ENCODE assay signal across 27 cellular contexts in the genomic region with DNA sequence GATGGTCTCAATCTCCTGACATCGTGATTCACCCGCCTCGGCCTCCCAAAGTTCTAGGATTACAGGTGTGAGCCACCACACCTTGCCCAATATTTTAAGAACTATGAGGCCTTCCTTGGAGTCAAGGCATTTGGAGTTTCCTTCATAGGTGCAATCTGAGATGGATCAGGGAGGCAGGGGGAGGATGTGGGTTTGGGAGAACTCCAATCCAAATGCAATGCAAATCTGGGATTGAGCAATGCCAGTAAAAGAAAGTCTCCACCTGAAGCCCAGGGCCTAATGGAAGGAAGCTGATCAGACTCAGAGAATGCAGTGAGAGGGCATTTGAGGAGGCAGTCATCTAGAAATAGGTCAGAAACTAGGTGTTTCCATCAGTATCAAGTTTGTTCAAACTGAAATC. TPM values are rescaled to one million over a fixed set of nuclear protein-coding genes. Genes with fewer than 3 reads are reported as not detected.
DNase-seq lines count a peak whose midpoint lies in the region; ATAC-seq, FAIRE-seq and TF ChIP-seq lines count a peak whose summit lies in the region.
"Had no signal": no experiment of that assay in that cellular context is flagged by ENCODE, and none has a peak within 500 bp of the region (broad histone marks: within the 10 kb centered on the region; RNA-seq: fewer than 3 reads in every experiment).

No MANE protein-coding gene starts in this region.

- no peaks in the 10 kb centered on the region for H3K79me2 ChIP-seq in GM23248 (ENCODE audit: insufficient read depth)
- H3K79me2 ChIP-seq in PC-3 (ENCODE audit: low read length), result no peaks in the 10 kb centered on the region
- no peaks in the 10 kb centered on the region for H3K79me2 ChIP-seq in HepG2 (ENCODE audit: insufficient read depth, low read length)

- H3K36me3 ChIP-seq in GM23248 (ENCODE audit: low read depth) (no peaks in the 10 kb centered on the region), PC-3 (ENCODE audit: low read depth, low read length) (no peaks in the 10 kb centered on the region; the same call in 1 of the 2 replicates), HepG2 (replicated peaks in 1 of 2; ENCODE audit: control insufficient read depth in 1 of 2, insufficient read depth in 2 of 2, low read length in 2 of 2) (peaks cover 0 to 2% of the 10 kb centered on the region in 2 experiments; a peak in 1 of 5 replicates)

- no peak for TF ChIP-seq CTCF in PC-3 (conservative IDR thresholded peaks at IDR 0.05; ENCODE audit: low read depth, low read length)
- no peak for TF ChIP-seq CTCF in epithelial cell of esophagus (IDR thresholded peaks at IDR 0.05; ENCODE audit: insufficient read depth, low read depth, low read length, missing control alignments)
- TF ChIP-seq CTCF in HepG2 (CRISPR knock-in tag; IDR thresholded peaks at IDR 0.05), result no peak

- H3K9me3 ChIP-seq in GM23248 (ENCODE audit: low read depth), result no peaks in the 10 kb centered on the region
- no peaks in the 10 kb centered on the region for H3K9me3 ChIP-seq in PC-3 (ENCODE audit: low read length)
- no peaks in the 10 kb centered on the region for H3K9me3 ChIP-seq in HepG2 (ENCODE audit: low read length)
- H3K9me3 ChIP-seq: esophagus muscularis mucosa, heart right ventricle, mucosa of descending colon, psoas muscle had no signal

- H2AFZ ChIP-seq in GM23248 (no peak overlapping the region), PC-3 (ENCODE audit: low read length) (no peak overlapping the region), HepG2 (ENCODE audit: low read length) (no peak overlapping the region)

- H3K9ac ChIP-seq in GM23248, result no peak overlapping the region
- no peak overlapping the region for H3K9ac ChIP-seq in PC-3 (ENCODE audit: low read length)
- no peak overlapping the region for H3K9ac ChIP-seq in HepG2 (ENCODE audit: insufficient read depth, low read depth, low read length)
- H3K9ac ChIP-seq: KMS-11 had no signal

- ATAC-seq in PC-3 (peak; percentile 76), GM21381 (IDR thresholded peaks at IDR 0.05; ENCODE audit: unreplicated experiment) (no peak), HepG2 (no peak)
- ATAC-seq: heart right ventricle, mucosa of descending colon, WTC11 had no signal

- intact Hi-C loops in PC-3 (cut with micrococcal nuclease) (no loop called here), HepG2 (cut with micrococcal nuclease; ENCODE audit: unreplicated experiment) (no loop called here)

- H4K20me1 ChIP-seq in GM23248 (ENCODE audit: insufficient read depth) (no peaks in the 10 kb centered on the region), PC-3 (ENCODE audit: low read length) (no peaks in the 10 kb centered on the region), HepG2 (ENCODE audit: insufficient read depth, low read length) (no peaks in the 10 kb centered on the region)

- no peak for FAIRE-seq in HepG2 (lab: Jason Lieb, UNC)

- POLR2A ChIA-PET in PC-3 (lab: Charles Lee; ENCODE audit: unreplicated experiment), result no interaction called here
- POLR2A ChIA-PET in HepG2 (lab: Yijun Ruan, JAX), result no interaction called here

- H3K4me1 ChIP-seq in GM23248 (ENCODE audit: insufficient read depth), result peaks cover 9% of the 10 kb centered on the region; the same call in 1 of the 2 replicates
- H3K4me1 ChIP-seq in PC-3 (ENCODE audit: insufficient read depth, low read length), result peaks cover 7% of the 10 kb centered on the region; the same call in 1 of the 2 replicates
- H3K4me1 ChIP-seq in HepG2 (ENCODE audit: insufficient read depth, low read length), result no peaks in the 10 kb centered on the region
- H3K4me1 ChIP-seq: esophagus muscularis mucosa, heart right ventricle, psoas muscle had no signal

- CTCF ChIA-PET in PC-3 (lab: Charles Lee), result no interaction called here
- CTCF ChIA-PET in HepG2 (lab: Yijun Ruan, JAX; ENCODE audit: low intra/inter-chr PET ratio, low total read pairs), result no interaction called here

- 83 to 89% methylated on average over 3 of the region's 3 CpGs for WGBS in GM23248 (ENCODE audit: low coverage in 1 of 2, low lambda C conversion rate in 2 of 2, missing lambda C conversion rate in 2 of 2), 2 experiments
- WGBS in HepG2 (ENCODE audit: low lambda C conversion rate), result 87% methylated on average over 3 of the region's 3 CpGs

- H3K27ac ChIP-seq in GM23248 (no peak overlapping the region), PC-3 (ENCODE audit: low read length) (no peak overlapping the region), HepG2 (ENCODE audit: extremely low read length, insufficient read depth, low read length) (no peak overlapping the region)
- H3K27ac ChIP-seq: esophagus muscularis mucosa, heart right ventricle, KMS-11, psoas muscle had no signal

- no peak for TF ChIP-seq POLR2A in HepG2 (IDR thresholded peaks at IDR 0.05; ENCODE audit: insufficient read depth in 1 of 2, low read depth in 2 of 2, low read length in 2 of 2)

- H3K4me3 ChIP-seq in GM23248, result no peak overlapping the region
- H3K4me3 ChIP-seq in PC-3 (ENCODE audit: low read length), result no peak overlapping the region
- H3K4me3 ChIP-seq in epithelial cell of esophagus (ENCODE audit: low read length), result no peak overlapping the region
- H3K4me3 ChIP-seq in HepG2 (replicated peaks in 1 of 3; ENCODE audit: insufficient read depth in 1 of 3, low read depth in 2 of 3, low read length in 3 of 3), result no peak overlapping the region
- H3K4me3 ChIP-seq: esophagus muscularis mucosa, heart right ventricle, mucosa of descending colon, psoas muscle had no signal

- H3K9me2 ChIP-seq in GM23248 (ENCODE audit: insufficient read depth) (no peaks in the 10 kb centered on the region), PC-3 (replicated peaks; ENCODE audit: low read length) (no peaks in the 10 kb centered on the region)

- H3K4me2 ChIP-seq in GM23248 (ENCODE audit: unreplicated experiment) (no peak overlapping the region), PC-3 (ENCODE audit: low read length) (no peak overlapping the region), HepG2 (ENCODE audit: low read depth, low read length) (no peak overlapping the region)
- H3K4me2 ChIP-seq: KMS-11 had no signal

- H3K27me3 ChIP-seq in GM23248 (replicated peaks; ENCODE audit: insufficient read depth) (no peaks in the 10 kb centered on the region), PC-3 (ENCODE audit: low read length) (no peaks in the 10 kb centered on the region), HepG2 (ENCODE audit: control insufficient read depth in 1 of 2, insufficient read depth in 2 of 2, low read length in 2 of 2) (no peaks in the 10 kb centered on the region)
- H3K27me3 ChIP-seq: esophagus muscularis mucosa, heart right ventricle had no signal

- no peak for TF ChIP-seq RAD21 in HepG2 (CRISPR knock-in tag; IDR thresholded peaks at IDR 0.05)

- BruUV-seq in PC-3 (replicated peaks; lab: Mats Ljungman, UMichigan) (no TSS peak), HepG2 (replicated peaks; lab: Mats Ljungman, UMichigan) (no TSS peak)

- in situ Hi-C loops in GM23248 (cut with MboI), result no loop called here
- in situ Hi-C loops in HepG2 (cut with HindIII; ENCODE audit: extremely low pct_ligation_motif_present, low pct_unique_long_range_greater_than_20kb), result no loop called here

- no peaks in the 10 kb centered on the region for H3F3A ChIP-seq in GM23248 (ENCODE audit: insufficient read depth)
- H3F3A ChIP-seq in PC-3 (ENCODE audit: low read length, unreplicated experiment), result no peaks in the 10 kb centered on the region

- peak; percentile 51 for DNase-seq in GM23248
- DNase-seq in PC-3, result peak; percentile 71
- DNase-seq in epithelial cell of esophagus (ENCODE audit: low read depth), result peak; percentile 43
- peak; percentile 41 for DNase-seq in renal cortical epithelial cell (ENCODE audit: low read depth)
- no peak for DNase-seq in stimulated activated CD4-positive, alpha-beta T cell treated with anti-CD3 and anti-CD28 coated beads, Interleukin-4, amount 100 ng/mL, for 1 hour
- no peak for DNase-seq in HepG2 (ENCODE audit: low spot score)
- no peak for DNase-seq in NCI-H1436 treated with DMSO at 0.1 percent for 48 hours (lab: John Stamatoyannopoulos, UW)
- DNase-seq: activated CD4-positive, alpha-beta memory T cell treated with anti-CD3 and anti-CD28 coated beads for 36 hours; activated gamma-delta T cell treated with Interleukin-2 at 50 U/mL for 16 hours; activated T-cell treated with anti-CD3 and anti-CD28 coated beads for 4 hours; AML-193; amniotic stem cell; CD8-positive, alpha-beta memory T cell; cerebellar nuclear complex; DMS79; effector CD4-positive, alpha-beta T cell; heart right ventricle; immature natural killer cell; mucosa of descending colon; NCI-H1092 treated with DMSO at 0.1 percent for 48 hours; NCI-H2029 treated with DMSO at 0.1 percent for 48 hours; psoas muscle; RPMI8226 had no signal

- TF ChIP-seq EP300 in HepG2 (IDR thresholded peaks at IDR 0.05; ENCODE audit: low read depth in 2 of 2, low read length in 2 of 2), result no peak
- TF ChIP-seq EP300 in HepG2 (CRISPR knock-in tag; IDR thresholded peaks at IDR 0.05; ENCODE audit: borderline replicate concordance), result no peak

TF ChIP-seq in HepG2, 621 proteins besides CTCF, POLR2A, EP300 and RAD21 (continues in another document):
- no peak for TF ChIP-seq ZNF44 (CRISPR knock-in tag; IDR thresholded peaks at IDR 0.05)

RNA-seq across cellular contexts. Expression of a gene that starts 21.2 kb away (rescaled TPM):
- 7.2 and 9.4 TPM in 2 replicates for total RNA-seq in GM23248 (2014; rRNA removed; shearing (Covaris generic))
- polyA plus RNA-seq in GM23248 (2016; fragmentation: Nextera tagmentation; extraction: Ambion mirVana) (14.6 and 15.1 TPM in 2 replicates), HepG2 (2011; rRNA removed) (1.3 and 1.4 TPM in 2 replicates)
- total RNA-seq in PC-3 (2014; rRNA removed) (2.9 and 3.1 TPM in 2 replicates), renal cortical epithelial cell (8.2 and 21.1 TPM in 2 replicates), HepG2 (2016; rRNA removed; fragmentation: Illumina TruSeq; extraction: Trizol) (3.5 and 4.4 TPM in 2 replicates)
- 1.0 and 1.6 TPM in 2 replicates for total RNA-seq in HepG2 (2016; cell fraction: cytosol; rRNA removed; fragmentation: Illumina TruSeq; extraction: Trizol; ENCODE audit: low read depth)
- 3.3 and 3.7 TPM in 2 replicates for total RNA-seq in HepG2 (2016; cell fraction: insoluble cytoplasmic fraction; rRNA removed; fragmentation: Illumina TruSeq; extraction: Trizol)
- 1.7 and 1.8 TPM in 2 replicates for total RNA-seq in HepG2 (2016; cell fraction: membrane; rRNA removed; fragmentation: Illumina TruSeq; extraction: Trizol)
- total RNA-seq in HepG2 (2016; cell fraction: nucleus; rRNA removed; fragmentation: Illumina TruSeq; extraction: Trizol), result 2.4 and 3.2 TPM in 2 replicates
- polyA plus RNA-seq in HepG2 (2011; cell fraction: cytosol; rRNA removed), result 0.91 and 1.00 TPM in 2 replicates
- 2.0 and 2.5 TPM in 2 replicates for polyA plus RNA-seq in HepG2 (2011; cell fraction: nucleus; rRNA removed)
- polyA plus RNA-seq in HepG2 (2012), result 2.3 and 2.5 TPM in 2 replicates
- polyA plus RNA-seq in HepG2 (2016; cell fraction: cytosol; fragmentation: Illumina TruSeq; extraction: Trizol; ENCODE audit: low read depth), result 1.3 and 1.4 TPM in 2 replicates
- 3.6 and 4.2 TPM in 2 replicates for polyA plus RNA-seq in HepG2 (2016; cell fraction: insoluble cytoplasmic fraction; fragmentation: Illumina TruSeq; extraction: Trizol; ENCODE audit: low read depth)
- polyA plus RNA-seq in HepG2 (2016; cell fraction: membrane; fragmentation: Illumina TruSeq; extraction: Trizol; ENCODE audit: low read depth), result 1.8 and 1.9 TPM in 2 replicates
- polyA plus RNA-seq in HepG2 (2016; cell fraction: nucleus; fragmentation: Illumina TruSeq; extraction: Trizol; ENCODE audit: insufficient read depth, low read depth), result 3.4 and 3.6 TPM in 2 replicates
- 2.0 and 3.5 TPM in 2 replicates for polyA minus RNA-seq in HepG2 (2011; rRNA and poly(A)+ RNA removed; ENCODE audit: low replicate concordance)
- 3.0 and 3.6 TPM in 2 replicates for polyA minus RNA-seq in HepG2 (2011; cell fraction: cytosol; rRNA and poly(A)+ RNA removed)
- polyA minus RNA-seq in HepG2 (2011; cell fraction: nucleus; rRNA and poly(A)+ RNA removed), result 3.2 and 3.9 TPM in 2 replicates

Comparison
In these comparisons a context has a peak if more than half of its experiments do, and no peak if none do; other contexts are left out.
1. DNase-seq: peak in GM23248 (single experiment), PC-3 (single experiment), epithelial cell of esophagus (single experiment) and renal cortical epithelial cell (single experiment); none in stimulated activated CD4-positive, alpha-beta T cell treated with anti-CD3 and anti-CD28 coated beads, Interleukin-4, amount 100 ng/mL, for 1 hour (single experiment), HepG2 (single experiment) and NCI-H1436 treated with DMSO at 0.1 percent for 48 hours (single experiment).